Comparison of ENCODE assay signal across 25 cellular contexts in genomic region chr3:97857401-97857800, GRCh38. TPM values are rescaled to one million over a fixed set of nuclear protein-coding genes. Genes with fewer than 3 reads are reported as not detected.
DNase-seq lines count a peak whose midpoint lies in the region; FAIRE-seq lines count a peak whose summit lies in the region.
"Had no signal": no experiment of that assay in that cellular context is flagged by ENCODE, and none has a peak within 500 bp of the region (broad histone marks: within the 10 kb centered on the region; RNA-seq: fewer than 3 reads in every experiment).

No MANE protein-coding gene starts in this region.

- no peak overlapping the region for H2AK5ac ChIP-seq in neuronal stem cell (ENCODE audit: low read depth, low read length)

- H4K91ac ChIP-seq in neuronal stem cell (ENCODE audit: low read depth, low read length, poor library complexity), result no peak overlapping the region

- H3K4me2 ChIP-seq in neuronal stem cell (ENCODE audit: insufficient read depth, low read length, poor library complexity, severe bottlenecking), result no peak overlapping the region
- H3K4me2 ChIP-seq: A549; BLaER1 treated with 17β-estradiol and CSF1 and Interleukin-3, amounts not matched to agents 10 nM and 100 nM had no signal

- H2BK15ac ChIP-seq in neuronal stem cell (ENCODE audit: low read length), result no peak overlapping the region

- peak; percentile 66 for FAIRE-seq in colon (lab: Jason Lieb, UNC)
- FAIRE-seq: A549, GM12878, GM12892, GM18507, GM19239 had no signal

- no peaks in the 10 kb centered on the region for H3K4me1 ChIP-seq in neuronal stem cell (ENCODE audit: control insufficient read depth in 2 of 2, insufficient read depth in 1 of 2, low read depth in 1 of 2, low read length in 2 of 2)
- H3K4me1 ChIP-seq: A549; BLaER1 treated with 17β-estradiol and CSF1 and Interleukin-3, amounts not matched to agents 10 nM and 100 nM had no signal

- no peak overlapping the region for H2BK5ac ChIP-seq in neuronal stem cell (ENCODE audit: low read length)

- no peak overlapping the region for H4K8ac ChIP-seq in neuronal stem cell (ENCODE audit: low read depth, low read length)

- H3K9ac ChIP-seq in neuronal stem cell (ENCODE audit: low read depth, low read length, poor library complexity), result no peak overlapping the region
- H3K9ac ChIP-seq: BLaER1 treated with 17β-estradiol and CSF1 and Interleukin-3, amounts not matched to agents 10 nM and 100 nM had no signal

- H3K4me3 ChIP-seq in neuronal stem cell (ENCODE audit: low read length in 2 of 2), result no peak overlapping the region
- H3K4me3 ChIP-seq: A549; BLaER1 treated with 17β-estradiol and CSF1 and Interleukin-3, amounts not matched to agents 10 nM and 100 nM; GM12878 had no signal

- no peaks in the 10 kb centered on the region for H3K9me3 ChIP-seq in neuronal stem cell (replicated peaks in 1 of 2; ENCODE audit: control insufficient read depth in 2 of 2, insufficient read depth in 1 of 2, low read depth in 1 of 2, low read length in 2 of 2)
- H3K9me3 ChIP-seq: A549 had no signal

- H3K27ac ChIP-seq in neuronal stem cell (replicated peaks; ENCODE audit: low read length), result no peak overlapping the region
- H3K27ac ChIP-seq: 22Rv1; A549; BLaER1 treated with 17β-estradiol and CSF1 and Interleukin-3, amounts not matched to agents 10 nM and 100 nM; C4-2B had no signal

- no peak overlapping the region for H2BK12ac ChIP-seq in neuronal stem cell (ENCODE audit: low read length)

- H3K27me3 ChIP-seq in neuronal stem cell (ENCODE audit: control insufficient read depth in 3 of 3, insufficient read depth in 3 of 3, low read depth in 1 of 3, low read length in 3 of 3), result no peaks in the 10 kb centered on the region
- H3K27me3 ChIP-seq: BLaER1 treated with 17β-estradiol and CSF1 and Interleukin-3, amounts not matched to agents 10 nM and 100 nM had no signal

- no peaks in the 10 kb centered on the region for H3K79me1 ChIP-seq in neuronal stem cell (ENCODE audit: low read depth, low read length)

- no peaks in the 10 kb centered on the region for H3K36me3 ChIP-seq in neuronal stem cell (replicated peaks in 1 of 2; ENCODE audit: control insufficient read depth in 2 of 2, insufficient read depth in 2 of 2, low read length in 2 of 2)
- H3K36me3 ChIP-seq: BLaER1 treated with 17β-estradiol and CSF1 and Interleukin-3, amounts not matched to agents 10 nM and 100 nM had no signal

- H3K23ac ChIP-seq in neuronal stem cell (ENCODE audit: low read depth, low read length, poor library complexity), result no peak overlapping the region

- in situ Hi-C loops in SK-MEL-5 (cut with HindIII; ENCODE audit: low pct_unique_long_range_greater_than_20kb, low sequenced_read_pairs), result no loop called here

- H3K4ac ChIP-seq in neuronal stem cell (ENCODE audit: low read length), result no peak overlapping the region

- WGBS in neuronal stem cell (ENCODE audit: extremely low coverage in 2 of 2, insufficient read length in 2 of 2, insufficient replicate concordance in 1 of 2), 2 donors, result 100% methylated on average over 1 of the region's 6 CpGs; no CpG with 5 or more reads in 1 of the 2 donors

- H3K18ac ChIP-seq in neuronal stem cell (ENCODE audit: low read length), result no peak overlapping the region

- H2AFZ ChIP-seq in neuronal stem cell (ENCODE audit: low read length), result no peak overlapping the region

- no peak overlapping the region for H2BK120ac ChIP-seq in neuronal stem cell (ENCODE audit: low read depth, low read length)

- no peak overlapping the region for H3K14ac ChIP-seq in neuronal stem cell (ENCODE audit: low read length)

- DNase-seq in COLO829 (ENCODE audit: low spot score) (peak; percentile 40), SK-MEL-5 (ENCODE audit: low read depth, low spot score) (peak; percentile 71), NCI-H2107 (lab: John Stamatoyannopoulos, UW) (no peak), GM19238 (ENCODE audit: insufficient read length, low spot score) (no peak), neuronal stem cell (ENCODE audit: low spot score) (no peak)
- DNase-seq: AML-193; CD4-positive, alpha-beta T cell; CD8-positive, alpha-beta T cell; COR-L47; DMS 273 treated with DMSO at 0.1 percent for 48 hours; DMS153; DMS53; DMS79; DND-41; EL; GDM1 had no signal

RNA-seq across cellular contexts. Expression of gene CRYBG3, which starts 35.6 kb away (rescaled TPM):
- total RNA-seq in SK-MEL-5 (2014; rRNA removed; shearing (Covaris generic)), result 14.2 and 16.2 TPM in 2 replicates
- polyA plus RNA-seq in SK-MEL-5 (2015; cell fraction: cytosol; rRNA removed), result 6.9 and 12.3 TPM in 2 replicates
- 24.0 and 26.2 TPM in 2 replicates for polyA plus RNA-seq in SK-MEL-5 (2015; cell fraction: nucleus; rRNA removed)
- 1.4 TPM for polyA plus RNA-seq in neuronal stem cell (2013, experiment 1 of 2)
- polyA plus RNA-seq in neuronal stem cell (2013, experiment 2 of 2), result 1.4 TPM

Comparison
In these comparisons a context has a peak if more than half of its experiments do, and no peak if none do; other contexts are left out.
1. DNase-seq: peak in COLO829 (single experiment) and SK-MEL-5 (single experiment); none in NCI-H2107 (single experiment), GM19238 (single experiment) and neuronal stem cell (single experiment).